ENCODE assay signal across 7 cellular contexts in genomic region chr3:173440431-173440990, GRCh38. TPM values are rescaled to one million over a fixed set of nuclear protein-coding genes. Genes with fewer than 3 reads are reported as not detected.
"Had no signal": no experiment of that assay in that cellular context is flagged by ENCODE, and none has a peak within 500 bp of the region (broad histone marks: within the 10 kb centered on the region; RNA-seq: fewer than 3 reads in every experiment).

No MANE protein-coding gene starts in this region.

- ATAC-seq: GM23338, HCT116, HepG2 had no signal

- DNase-seq: H9, HFFc6, KBM-7 had no signal

- H3K4me3 Mint-ChIP-seq: GM23338, H9, IgD-negative memory B cell had no signal

- H3K9me3 Mint-ChIP-seq: GM23338, H9, HFFc6 had no signal

- H3K4me1 Mint-ChIP-seq: GM23338, H9, IgD-negative memory B cell had no signal

- H3K27ac Mint-ChIP-seq: GM23338, H9, HFFc6, IgD-negative memory B cell had no signal

- H3K27me3 Mint-ChIP-seq: IgD-negative memory B cell had no signal

- H3K4me3 ChIP-seq: GM23338 had no signal

RNA-seq across cellular contexts. Expression of gene NLGN1, which starts 43.0 kb away (rescaled TPM):
- total RNA-seq: HepG2 had no signal
